In genomic region chr5:36373527-36374086, GRCh38 we compare ENCODE assay signal across 10 cellular contexts.
DNase-seq lines count a peak whose midpoint lies in the region; ATAC-seq and TF ChIP-seq lines count a peak whose summit lies in the region.
"Had no signal": no experiment of that assay in that cellular context is flagged by ENCODE, and none has a peak within 500 bp of the region (broad histone marks: within the 10 kb centered on the region; RNA-seq: fewer than 3 reads in every experiment).

No MANE protein-coding gene starts in this region.

- H3K4me1 ChIP-seq in RWPE2 (ENCODE audit: insufficient read depth, poor library complexity, severe bottlenecking) (peaks cover 19% of the 10 kb centered on the region), sigmoid colon (peaks cover 0 to 26% (median 17%) of the 10 kb centered on the region in 4 donors)
- H3K4me1 ChIP-seq: Peyer's patch had no signal

- ATAC-seq in RWPE2 (ENCODE audit: low read depth) (peak; percentile 87), HG03280 (IDR thresholded peaks at IDR 0.05; ENCODE audit: unreplicated experiment) (no peak)

- no peaks in the 10 kb centered on the region for H3K9me3 ChIP-seq in RWPE2 (ENCODE audit: severe bottlenecking)
- H3K9me3 ChIP-seq in sigmoid colon: no peaks in the 10 kb centered on the region
- H3K9me3 ChIP-seq: Peyer's patch had no signal

- no peak for TF ChIP-seq POLR2A in sigmoid colon (IDR thresholded peaks at IDR 0.05)

- 71 to 82% methylated on average over 8 of the region's 8 CpGs for WGBS in sigmoid colon, 2 donors

- H3K27me3 ChIP-seq in RWPE2 (ENCODE audit: insufficient read depth, poor library complexity, severe bottlenecking): no peaks in the 10 kb centered on the region
- H3K27me3 ChIP-seq in sigmoid colon: no peaks in the 10 kb centered on the region
- H3K27me3 ChIP-seq: Peyer's patch had no signal

- DNase-seq in GF-D8 (lab: John Stamatoyannopoulos, UW) (peak; percentile 51), RWPE2 (ENCODE audit: low spot score) (peak; percentile 84), foreskin melanocyte (peak; percentile 6), sigmoid colon (peak; percentile 89), GOT3 (lab: John Stamatoyannopoulos, UW) (no peak), NCI-H2227 (lab: John Stamatoyannopoulos, UW; ENCODE audit: unreplicated experiment) (no peak), T-helper 2 cell (no peak)
- DNase-seq: activated gamma-delta T cell had no signal

- no peak for TF ChIP-seq EP300 in sigmoid colon (IDR thresholded peaks at IDR 0.05)

- no peak overlapping the region for H3K4me3 ChIP-seq in RWPE2 (ENCODE audit: severe bottlenecking)
- H3K4me3 ChIP-seq in sigmoid colon: no peak overlapping the region
- H3K4me3 ChIP-seq: Peyer's patch had no signal

- H3K27ac ChIP-seq in RWPE2 (ENCODE audit: poor library complexity, severe bottlenecking) (peak overlapping the region; percentile 53), sigmoid colon (peak overlapping the region in 3 of 4 donors; percentile 10 to 50 (median 42))
- H3K27ac ChIP-seq: Peyer's patch had no signal

- intact Hi-C loops in sigmoid colon (cut with DNase I): loop anchor here (5.0 kb wide), 1 partner anchor 36 kb away; no protein-coding TSS in a partner anchor

- H3K36me3 ChIP-seq in RWPE2 (ENCODE audit: low read depth) (no peaks in the 10 kb centered on the region), sigmoid colon (no peaks in the 10 kb centered on the region)
- H3K36me3 ChIP-seq: Peyer's patch had no signal

- TF ChIP-seq CTCF in RWPE2 (IDR thresholded peaks at IDR 0.05; ENCODE audit: poor library complexity, severe bottlenecking) (no peak), sigmoid colon (IDR thresholded peaks at IDR 0.05) (no peak)

Comparison
In these comparisons a context has a peak if more than half of its experiments do, and no peak if none do; other contexts are left out.
1. DNase-seq: peak in GF-D8 (single experiment), RWPE2 (single experiment), foreskin melanocyte (single experiment) and sigmoid colon (single experiment); none in GOT3 (single experiment), NCI-H2227 (single experiment) and T-helper 2 cell (0 of 5).